ENCODE assay signal across 27 cellular contexts in genomic region chr6:167429353-167429752, GRCh38.
"Had no signal": no experiment of that assay in that cellular context is flagged by ENCODE, and none has a peak within 500 bp of the region (broad histone marks: within the 10 kb centered on the region; RNA-seq: fewer than 3 reads in every experiment).

No MANE protein-coding gene starts in this region.

- H3K27ac ChIP-seq: stomach, suprapubic skin, testis, thoracic aorta, thyroid gland, tibial artery, tibial nerve, transverse colon, upper lobe of left lung, upper lobe of right lung, uterus, vagina had no signal

- H3K4me1 ChIP-seq: stomach, suprapubic skin, testis, thyroid gland, tibial artery, tibial nerve, upper lobe of right lung, uterus, vagina had no signal

- H3K9me3 ChIP-seq: stomach, suprapubic skin, testis, thoracic aorta, thyroid gland, tibial artery, transverse colon, upper lobe of left lung, upper lobe of right lung, uterus, vagina had no signal

- FAIRE-seq: urothelium cell line had no signal

- H3K27me3 ChIP-seq: stomach, suprapubic skin, testis, thyroid gland, tibial nerve, transverse colon, upper lobe of left lung, upper lobe of right lung, uterus, vagina had no signal

- ATAC-seq: stimulated activated effector memory CD8-positive, alpha-beta T cell treated with anti-CD3 and anti-CD28 coated beads, Interleukin-12 subunit alpha, Interleukin-12 subunit beta, amount 100 ng/mL, for 72 hours; stimulated activated memory B cell treated with anti-CD40 and anti-IgM and Interleukin-4, amounts not matched to agents 10 μg/mL and 1 μg/mL and 100 μg/mL, for 72 hours; stimulated activated naive B cell treated with anti-CD40 and anti-IgM and Interleukin-4, amounts not matched to agents 10 μg/mL and 1 μg/mL and 100 μg/mL, for 72 hours; stimulated activated naive CD8-positive, alpha-beta T cell treated with anti-CD3 and anti-CD28 coated beads, Interleukin-15, amount 100 ng/mL, for 72 hours; upper lobe of right lung had no signal

- H3K36me3 ChIP-seq: stomach, suprapubic skin, thoracic aorta, thyroid gland, tibial artery, tibial nerve, transverse colon, upper lobe of left lung, upper lobe of right lung, uterus, vagina had no signal

- DNase-seq: stimulated activated CD4-positive, alpha-beta T cell treated with anti-CD3 and anti-CD28 coated beads, Interleukin-2, amount 100 ng/mL, for 48 hours; stimulated activated CD4-positive, alpha-beta T cell treated with anti-CD3 and anti-CD28 coated beads, Interleukin-4, amount 100 ng/mL, for 1 hour; stimulated activated CD4-positive, alpha-beta T cell treated with anti-CD3 and anti-CD28 coated beads, Interleukin-4, amount 100 ng/mL, for 24 hours; stimulated activated CD4-positive, alpha-beta T cell treated with anti-CD3 and anti-CD28 coated beads, Interleukin-4, amount 100 ng/mL, for 4 hours; stimulated activated CD8-positive, alpha-beta memory T cell treated with anti-CD3 and anti-CD28 coated beads, Interleukin-4, amount 100 ng/mL, for 48 hours; stimulated activated naive B cell treated with anti-CD40 and anti-IgM and Interleukin-4, amounts not matched to agents 10 μg/mL and 1 μg/mL and 100 μg/mL, for 72 hours; stimulated activated naive CD4-positive, alpha-beta T cell; stimulated activated naive CD4-positive, alpha-beta T cell treated with Interleukin-2 at 50 U/mL for 16 hours; stimulated activated naive CD8-positive, alpha-beta T cell treated with anti-CD3 and anti-CD28 coated beads, Interleukin-15, amount 100 ng/mL, for 72 hours; stimulated activated naive CD8-positive, alpha-beta T cell treated with anti-CD3 and anti-CD28 coated beads, Interleukin-15, Interleukin-2, amounts not matched to agents 100 U/mL and 50 U/mL, for 24 hours; stomach; substantia nigra; testis; thyroid gland; tibial artery; transverse colon; trophoblast cell; upper lobe of left lung; upper lobe of right lung; uterus had no signal

- H3K4me3 ChIP-seq: stomach, suprapubic skin, testis, thoracic aorta, thyroid gland, tibial artery, tibial nerve, transverse colon, upper lobe of left lung, upper lobe of right lung, uterus, vagina had no signal
